In the genomic region with DNA sequence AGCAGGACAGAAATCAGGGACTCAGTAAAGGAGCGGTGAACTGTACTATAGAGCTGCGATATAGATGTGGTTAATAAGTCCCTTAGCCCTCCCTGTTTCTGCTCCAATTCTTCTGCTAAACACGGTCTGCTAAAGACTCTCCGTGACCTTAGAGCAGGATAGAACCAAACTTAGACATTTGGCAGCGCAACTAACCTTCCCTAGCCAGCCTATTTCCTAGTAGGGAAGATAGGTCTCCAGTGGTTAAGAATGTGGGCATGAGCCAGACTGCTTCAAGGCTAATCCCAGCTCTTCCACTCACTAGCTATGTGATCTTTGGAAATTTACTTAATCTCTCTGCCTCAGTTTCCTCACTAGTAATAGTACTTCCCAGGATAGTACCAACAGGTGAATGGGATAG, we compare ENCODE assay signal across 23 cellular contexts. TPM values are rescaled to one million over a fixed set of nuclear protein-coding genes. Genes with fewer than 3 reads are reported as not detected.
A peak's percentile ranks its signal among the peaks of the same experiment; 100 is the strongest.
DNase-seq lines count a peak whose midpoint lies in the region; ATAC-seq and TF ChIP-seq lines count a peak whose summit lies in the region.
"Had no signal": no experiment of that assay in that cellular context is flagged by ENCODE, and none has a peak within 500 bp of the region (broad histone marks: within the 10 kb centered on the region; RNA-seq: fewer than 3 reads in every experiment).

No MANE protein-coding gene starts in this region.

- no peak for TF ChIP-seq POLR2A in transverse colon (IDR thresholded peaks at IDR 0.05)

- no peak for DNase-seq in coronary artery (ENCODE audit: low spot score)
- no peak for DNase-seq in left ventricle myocardium superior
- DNase-seq in transverse colon = no peak
- DNase-seq in 8988T = no peak
- no peak for DNase-seq in KBM-7
- DNase-seq in GM19240 (ENCODE audit: insufficient read length, low spot score) = no peak
- no peak for DNase-seq in DMS53 (lab: John Stamatoyannopoulos, UW)
- DNase-seq: activated CD4-positive, alpha-beta T cell treated with anti-CD3 and anti-CD28 coated beads for 48 hours; activated CD8-positive, alpha-beta memory T cell treated with anti-CD3 and anti-CD28 coated beads, Interleukin-2, amount 10 ng/mL, durations not matched to agents 7 days and 5 days; activated naive CD4-positive, alpha-beta T cell treated with Interleukin-2 at 50 U/mL for 16 hours; activated T-cell treated with anti-CD3 and anti-CD28 coated beads, Interleukin-2, amount 50 U/mL, for 72 hours; amniotic stem cell; central memory CD4-positive, alpha-beta T cell; H7; midbrain; NCI-H1105; NCI-H1930; NCI-H2227 treated with DMSO at 0.1 percent for 48 hours; NCI-H774 had no signal

- intact Hi-C loops in left ventricle myocardium superior (cut with micrococcal nuclease) = no loop called here
- intact Hi-C loops in transverse colon (cut with DNase I; ENCODE audit: low total_unique reads) = no loop called here

- H3K36me3 ChIP-seq in rectal smooth muscle tissue (ENCODE audit: control insufficient read depth, insufficient read depth, low read length) = no peaks in the 10 kb centered on the region
- H3K36me3 ChIP-seq in transverse colon = no peaks in the 10 kb centered on the region
- H3K36me3 ChIP-seq: suprapubic skin had no signal

- H3K9ac ChIP-seq in rectal smooth muscle tissue (ENCODE audit: low read length) = no peak overlapping the region
- H3K9ac ChIP-seq: parathyroid adenoma had no signal

- peak overlapping the region; percentile 80 to 87 for H3K27ac ChIP-seq in coronary artery
- peak overlapping the region; percentile 93 for H3K27ac ChIP-seq in rectal smooth muscle tissue (ENCODE audit: low read depth, low read length)
- peak overlapping the region; percentile 72 to 82 (median 78) for H3K27ac ChIP-seq in transverse colon
- H3K27ac ChIP-seq: parathyroid adenoma, suprapubic skin had no signal

- peaks cover 61% of the 10 kb centered on the region for H3K4me1 ChIP-seq in rectal smooth muscle tissue (ENCODE audit: control insufficient read depth, insufficient read depth, low read length)
- peaks cover 0 to 63% (median 16%) of the 10 kb centered on the region in 4 donors for H3K4me1 ChIP-seq in transverse colon
- H3K4me1 ChIP-seq: parathyroid adenoma had no signal

- in situ Hi-C loops in transverse colon (cut with MboI; ENCODE audit: low pct_ligation_motif_present in 1 of 4, low pct_unique_long_range_greater_than_20kb in 1 of 4, low sequenced_read_pairs in 3 of 4) = loop anchor here in 1 of 4 donors (10.0 kb wide), 1 partner anchor 530 kb away; no protein-coding TSS in a partner anchor
- in situ Hi-C loops in KBM-7 (cut with MboI; ENCODE audit: low pct_unique_long_range_greater_than_20kb, low sequenced_read_pairs) = no loop called here

- no peak for TF ChIP-seq CTCF in coronary artery (IDR thresholded peaks at IDR 0.05)
- no peak for TF ChIP-seq CTCF in transverse colon (IDR thresholded peaks at IDR 0.05)

- WGBS in transverse colon (ENCODE audit: low coverage in 1 of 2), 2 donors = 71% methylated on average over 5 of the region's 5 CpGs; no CpG with 5 or more reads in 1 of the 2 donors

- H3K27me3 ChIP-seq in rectal smooth muscle tissue (ENCODE audit: control insufficient read depth, insufficient read depth, low read length) (no peaks in the 10 kb centered on the region), transverse colon (no peaks in the 10 kb centered on the region)
- H3K27me3 ChIP-seq: suprapubic skin had no signal

- no peaks in the 10 kb centered on the region for H3K9me3 ChIP-seq in transverse colon
- H3K9me3 ChIP-seq: suprapubic skin had no signal

- peak; percentile 84 for ATAC-seq in left ventricle myocardium superior
- ATAC-seq: activated CD8-positive, alpha-beta memory T cell treated with anti-CD3 and anti-CD28 coated beads, Interleukin-2, amount 10 ng/mL, durations not matched to agents 7 days and 5 days; activated T-cell treated with anti-CD3 and anti-CD28 coated beads, Interleukin-2, amount 50 U/mL, for 72 hours had no signal

- peak overlapping the region; percentile 32 for H3K4me3 ChIP-seq in coronary artery
- H3K4me3 ChIP-seq in rectal smooth muscle tissue (ENCODE audit: low read length) = no peak overlapping the region
- H3K4me3 ChIP-seq in transverse colon = no peak overlapping the region
- H3K4me3 ChIP-seq: suprapubic skin had no signal

- no peak for TF ChIP-seq EP300 in transverse colon (IDR thresholded peaks at IDR 0.05; ENCODE audit: low read depth)

RNA-seq across cellular contexts. Expression of a gene that starts 44.6 kb away (rescaled TPM):
- total RNA-seq in left ventricle myocardium superior = 56.3 TPM
- 1 to 10 TPM in 2 of 4 donors, under 1 TPM in 2; 0.20 to 7.5 (median 2.5) TPM for total RNA-seq in transverse colon
- total RNA-seq: activated T-cell treated with anti-CD3 and anti-CD28 coated beads, Interleukin-2, amount 50 U/mL, for 72 hours; OCI-LY7 had no signal
